Comparison of ENCODE assay signal across 8 cellular contexts in genomic region chr15:88624156-88624970, GRCh38. TPM values are rescaled to one million over a fixed set of nuclear protein-coding genes. Genes with fewer than 3 reads are reported as not detected.
A peak's percentile ranks its signal among the peaks of the same experiment; 100 is the strongest.
DNase-seq lines count a peak whose midpoint lies in the region; ATAC-seq and TF ChIP-seq lines count a peak whose summit lies in the region.

No MANE protein-coding gene starts in this region.

- peaks cover 0 to 7% of the 10 kb centered on the region in 2 donors for H3K36me3 ChIP-seq in prostate gland

- no peak for TF ChIP-seq POLR2A in prostate gland (IDR thresholded peaks at IDR 0.05)

- TF ChIP-seq CTCF in foreskin keratinocyte (conservative IDR thresholded peaks at IDR 0.05) (peak; percentile 43), prostate gland (IDR thresholded peaks at IDR 0.05) (peak in 3 of 4 experiments; percentile 45 to 61 (median 60))

- CTCF ChIA-PET in activated CD8-positive, alpha-beta T cell treated with anti-CD3 and anti-CD28 coated beads, Interleukin-2, amount 10 ng/mL, durations not matched to agents 7 days and 5 days (lab: Charles Lee), result interaction anchor here (0.6 to 3.3 kb wide), 37 partner anchors 9 to 574 kb away, joined by 3 to 35 read pairs (median 4); partner anchors contain the start of genes ACAN, MRPL46 and MRPS11

- peaks cover 3% of the 10 kb centered on the region for H3K27me3 Mint-ChIP-seq in activated CD8-positive, alpha-beta T cell treated with anti-CD3 and anti-CD28 coated beads, Interleukin-2, amount 10 ng/mL, durations not matched to agents 7 days and 5 days (ENCODE audit: low read depth)

- peak overlapping the region; percentile 94 for H3K4me3 Mint-ChIP-seq in activated CD8-positive, alpha-beta T cell treated with anti-CD3 and anti-CD28 coated beads, Interleukin-2, amount 10 ng/mL, durations not matched to agents 7 days and 5 days

- peak overlapping the region; percentile 95 for H3K27ac ChIP-seq in foreskin keratinocyte
- H3K27ac ChIP-seq in prostate gland, result peak overlapping the region; percentile 42 to 79

- WGBS in prostate gland, result 39% methylated on average over 19 of the region's 19 CpGs

- H3K4me1 ChIP-seq in foreskin keratinocyte, result peaks cover 5% of the 10 kb centered on the region
- peaks cover 6% of the 10 kb centered on the region for H3K4me1 ChIP-seq in prostate gland (replicated peaks)

- H3K9me3 ChIP-seq in prostate gland, result no peaks in the 10 kb centered on the region

- H3K9me3 Mint-ChIP-seq in activated CD8-positive, alpha-beta T cell treated with anti-CD3 and anti-CD28 coated beads, Interleukin-2, amount 10 ng/mL, durations not matched to agents 7 days and 5 days (ENCODE audit: insufficient read depth), result no peaks in the 10 kb centered on the region

- H3K27me3 ChIP-seq in foreskin keratinocyte (no peaks in the 10 kb centered on the region), prostate gland (replicated peaks; ENCODE audit: insufficient read depth) (no peaks in the 10 kb centered on the region)

- peaks cover 72% of the 10 kb centered on the region for H3K36me3 Mint-ChIP-seq in activated CD8-positive, alpha-beta T cell treated with anti-CD3 and anti-CD28 coated beads, Interleukin-2, amount 10 ng/mL, durations not matched to agents 7 days and 5 days (ENCODE audit: low read depth)

- ATAC-seq in HG03442 (IDR thresholded peaks at IDR 0.05; ENCODE audit: unreplicated experiment) (peak; percentile 33), foreskin keratinocyte (no peak)
- peak; percentile 30 for ATAC-seq in activated CD8-positive, alpha-beta T cell treated with anti-CD3 and anti-CD28 coated beads, Interleukin-2, amount 10 ng/mL, durations not matched to agents 7 days and 5 days

- H3K4me1 Mint-ChIP-seq in activated CD8-positive, alpha-beta T cell treated with anti-CD3 and anti-CD28 coated beads, Interleukin-2, amount 10 ng/mL, durations not matched to agents 7 days and 5 days (ENCODE audit: low read depth), result peaks cover 78% of the 10 kb centered on the region

- DNase-seq in stimulated activated CD4-positive, alpha-beta T cell treated with anti-CD3 and anti-CD28 coated beads, Interleukin-1b, Interleukin-23, amount 100 ng/mL, for 48 hours, result peak; percentile 34
- DNase-seq in stimulated activated CD4-positive, alpha-beta T cell treated with anti-CD3 and anti-CD28 coated beads, Interleukin-2, amount 100 ng/mL, for 24 hours, result no peak
- peak; percentile 66 for DNase-seq in activated CD8-positive, alpha-beta T cell treated with anti-CD3 and anti-CD28 coated beads, Interleukin-2, amount 10 ng/mL, durations not matched to agents 7 days and 5 days
- DNase-seq in foreskin keratinocyte (no peak), prostate gland (ENCODE audit: low spot score) (no peak), SHP77 treated with DMSO at 0.1 percent for 48 hours (lab: John Stamatoyannopoulos, UW) (no peak), NK-92 (lab: John Stamatoyannopoulos, UW; ENCODE audit: unreplicated experiment) (no peak)

- POLR2A ChIA-PET in activated CD8-positive, alpha-beta T cell treated with anti-CD3 and anti-CD28 coated beads, Interleukin-2, amount 10 ng/mL, durations not matched to agents 7 days and 5 days (lab: Charles Lee), result interaction anchor here (0.6 to 1.9 kb wide), 7 partner anchors 25 to 1102 kb away, joined by 3 to 10 read pairs (median 4); partner anchors contain the start of gene HAPLN3

- peak overlapping the region; percentile 90 for H3K27ac Mint-ChIP-seq in activated CD8-positive, alpha-beta T cell treated with anti-CD3 and anti-CD28 coated beads, Interleukin-2, amount 10 ng/mL, durations not matched to agents 7 days and 5 days

- H3K4me3 ChIP-seq in prostate gland, result peak overlapping the region in 1 of 2 donors; percentile 6

- intact Hi-C loops in prostate gland (cut with DNase I), result loop anchor here (10.0 kb wide), 1 partner anchor 80 kb away; the partner anchor contains the start of gene DET1

RNA-seq across cellular contexts. Expression of gene AEN, which starts 3.2 kb away (rescaled TPM):
- 10 to 100 TPM; 52.6 to 53.2 TPM for total RNA-seq in activated CD8-positive, alpha-beta T cell treated with anti-CD3 and anti-CD28 coated beads, Interleukin-2, amount 10 ng/mL, durations not matched to agents 7 days and 5 days
- 47.6 and 50.0 TPM in 2 replicates for total RNA-seq in foreskin keratinocyte
- polyA plus RNA-seq in foreskin keratinocyte, result 25.8 and 26.6 TPM in 2 replicates
- total RNA-seq in prostate gland, result 10 to 100 TPM; 20.4 to 30.4 TPM

RNA-seq across cellular contexts. Expression of gene ISG20, which starts 14.5 kb away (rescaled TPM):
- total RNA-seq in activated CD8-positive, alpha-beta T cell treated with anti-CD3 and anti-CD28 coated beads, Interleukin-2, amount 10 ng/mL, durations not matched to agents 7 days and 5 days, result 100 to 1,000 TPM; 141 to 151 TPM
- total RNA-seq in foreskin keratinocyte (8.3 and 15.2 TPM in 2 replicates), prostate gland (10 to 100 TPM in 1 of 2 donors, 1 to 10 TPM in 1; 6.9 to 16.3 TPM)
- polyA plus RNA-seq in foreskin keratinocyte, result 14.6 and 24.8 TPM in 2 replicates

Comparison
In these comparisons a context has a peak if more than half of its experiments do, and no peak if none do; other contexts are left out.
1. DNase-seq: peak in stimulated activated CD4-positive, alpha-beta T cell treated with anti-CD3 and anti-CD28 coated beads, Interleukin-1b, Interleukin-23, amount 100 ng/mL, for 48 hours (single experiment) and activated CD8-positive, alpha-beta T cell treated with anti-CD3 and anti-CD28 coated beads, Interleukin-2, amount 10 ng/mL, durations not matched to agents 7 days and 5 days (single experiment); none in stimulated activated CD4-positive, alpha-beta T cell treated with anti-CD3 and anti-CD28 coated beads, Interleukin-2, amount 100 ng/mL, for 24 hours (0 of 2), foreskin keratinocyte (0 of 2), prostate gland (single experiment), SHP77 treated with DMSO at 0.1 percent for 48 hours (single experiment) and NK-92 (single experiment).